10 cellular contexts compared by ENCODE assay signal in genomic region chr20:55348201-55348600, GRCh38.
"Had no signal": no experiment of that assay in that cellular context is flagged by ENCODE, and none has a peak within 500 bp of the region (broad histone marks: within the 10 kb centered on the region; RNA-seq: fewer than 3 reads in every experiment).

No MANE protein-coding gene starts in this region.

- H3K9ac ChIP-seq: GM23248 had no signal

- H2AFZ ChIP-seq: GM23248 had no signal

- H3K27ac ChIP-seq: GM23248, HL-60 had no signal

- H3K36me3 ChIP-seq: HAP-1 had no signal

- H3K4me3 ChIP-seq: GM23248, HAP-1, K562 had no signal

- H3K4me3 Mint-ChIP-seq: HFFc6 had no signal

- H3K4me1 ChIP-seq: HAP-1 had no signal

- H3K9me3 ChIP-seq: HAP-1 had no signal

- ATAC-seq: HCT116, K562 had no signal

- DNase-seq: GM23248, GOT3, HFFc6, IMR-90, KG1 had no signal

- FAIRE-seq: H54, K562 had no signal

- H3K27ac Mint-ChIP-seq: HFFc6 had no signal
